1 cellular context compared by ENCODE assay signal in genomic region chr1:6026095-6026809, GRCh38.
TF ChIP-seq lines count a peak whose summit lies in the region.

No MANE protein-coding gene starts in this region.

TF ChIP-seq in HepG2, 621 proteins besides CTCF, POLR2A, EP300 and RAD21 (continued from another document and continues in another):
- TF ChIP-seq ZNF318 (CRISPR knock-in tag; IDR thresholded peaks at IDR 0.05), result no peak
- TF ChIP-seq TRIM22 (IDR thresholded peaks at IDR 0.05), result no peak
- TF ChIP-seq PBX3 (CRISPR knock-in tag; IDR thresholded peaks at IDR 0.05; ENCODE audit: borderline replicate concordance), result no peak
- TF ChIP-seq ZNF138 (CRISPR knock-in tag; IDR thresholded peaks at IDR 0.05; ENCODE audit: low read depth), result no peak
- no peak for TF ChIP-seq ZBTB1 (CRISPR knock-in tag; IDR thresholded peaks at IDR 0.05; ENCODE audit: borderline replicate concordance)
- TF ChIP-seq FOXO1 (CRISPR knock-in tag; IDR thresholded peaks at IDR 0.05), result no peak
- TF ChIP-seq ZNF703 (CRISPR knock-in tag; IDR thresholded peaks at IDR 0.05; ENCODE audit: borderline replicate concordance), result no peak
- 0 out of 2 replicates have a peak, but pooled peaks have one; percentile 42 for TF ChIP-seq ZBTB7A (CRISPR knock-in tag; IDR thresholded peaks at IDR 0.05)
- TF ChIP-seq ZNF749 (CRISPR knock-in tag; IDR thresholded peaks at IDR 0.05; ENCODE audit: borderline replicate concordance), result no peak
- no peak for TF ChIP-seq HHEX (CRISPR knock-in tag; IDR thresholded peaks at IDR 0.05)
- no peak for TF ChIP-seq ZNF569 (CRISPR knock-in tag; IDR thresholded peaks at IDR 0.05; ENCODE audit: borderline replicate concordance)
- TF ChIP-seq ZIK1 (CRISPR knock-in tag; IDR thresholded peaks at IDR 0.05; ENCODE audit: borderline replicate concordance, low read depth), result peak; percentile 89
- TF ChIP-seq ZFY (CRISPR knock-in tag; IDR thresholded peaks at IDR 0.05), result peak; percentile 80
- TF ChIP-seq THAP9 (CRISPR knock-in tag; IDR thresholded peaks at IDR 0.05; ENCODE audit: borderline replicate concordance), result no peak
- TF ChIP-seq ZSCAN29 (CRISPR knock-in tag; conservative IDR thresholded peaks at IDR 0.05), result no peak
- no peak for TF ChIP-seq STAT6 (CRISPR knock-in tag; IDR thresholded peaks at IDR 0.05; ENCODE audit: borderline replicate concordance)
- TF ChIP-seq ZNF746 (CRISPR knock-in tag; IDR thresholded peaks at IDR 0.05), result no peak; the same call in 1 of the 2 replicates
- 0 out of 2 replicates have a peak, but pooled peaks have one; percentile 28 for TF ChIP-seq ZNF343 (CRISPR knock-in tag; IDR thresholded peaks at IDR 0.05)
- 0 out of 2 replicates have a peak, but pooled peaks have one; percentile 67 for TF ChIP-seq HOXD1 (CRISPR knock-in tag; IDR thresholded peaks at IDR 0.05)
- TF ChIP-seq DPF2 (CRISPR knock-in tag; IDR thresholded peaks at IDR 0.05; ENCODE audit: borderline replicate concordance, low read depth), result no peak
- peak; percentile 90 for TF ChIP-seq TGIF2 (CRISPR knock-in tag; IDR thresholded peaks at IDR 0.05)
- TF ChIP-seq ZNF761 (CRISPR knock-in tag; conservative IDR thresholded peaks at IDR 0.05), result no peak; the same call in 1 of the 2 replicates
- no peak for TF ChIP-seq MNT (IDR thresholded peaks at IDR 0.05)
- TF ChIP-seq PRDM4 (CRISPR knock-in tag; IDR thresholded peaks at IDR 0.05; ENCODE audit: borderline replicate concordance), result no peak
- TF ChIP-seq FOXA1 (IDR thresholded peaks at IDR 0.05), result no peak
- TF ChIP-seq FOXA1 (CRISPR knock-in tag; IDR thresholded peaks at IDR 0.05), result no peak
- no peak for TF ChIP-seq NFIB (CRISPR knock-in tag; IDR thresholded peaks at IDR 0.05; ENCODE audit: borderline replicate concordance)
- no peak for TF ChIP-seq ZBTB8A (CRISPR knock-in tag; IDR thresholded peaks at IDR 0.05; ENCODE audit: borderline replicate concordance, low read depth)
- TF ChIP-seq TEAD3 (CRISPR knock-in tag; optimal IDR thresholded peaks at IDR 0.05; ENCODE audit: borderline replicate concordance), result peak; percentile 83
- no peak for TF ChIP-seq ZNF329 (CRISPR knock-in tag; IDR thresholded peaks at IDR 0.05; ENCODE audit: low read depth)
- TF ChIP-seq CHD2 (IDR thresholded peaks at IDR 0.05; ENCODE audit: low read depth, low read length), result no peak
- TF ChIP-seq ZNF275 (CRISPR knock-in tag; IDR thresholded peaks at IDR 0.05; ENCODE audit: borderline replicate concordance), result 0 out of 2 replicates have a peak, but pooled peaks have one; percentile 50
- TF ChIP-seq KAT8 (CRISPR knock-in tag; IDR thresholded peaks at IDR 0.05), result peak; percentile 55; the same call in 1 of the 2 replicates
- peak; percentile 37; the same call in 1 of the 3 replicates for TF ChIP-seq MXI1 (IDR thresholded peaks at IDR 0.05; ENCODE audit: borderline replicate concordance, low read depth, low read length)
- TF ChIP-seq TOPORS (CRISPR knock-in tag; IDR thresholded peaks at IDR 0.05), result no peak
- TF ChIP-seq ATM (IDR thresholded peaks at IDR 0.05; ENCODE audit: borderline replicate concordance), result no peak
- 0 out of 2 replicates have a peak, but pooled peaks have one; percentile 31 for TF ChIP-seq ZNF678 (CRISPR knock-in tag; IDR thresholded peaks at IDR 0.05)
